Comparison of ENCODE assay signal across 28 cellular contexts in the genomic region with DNA sequence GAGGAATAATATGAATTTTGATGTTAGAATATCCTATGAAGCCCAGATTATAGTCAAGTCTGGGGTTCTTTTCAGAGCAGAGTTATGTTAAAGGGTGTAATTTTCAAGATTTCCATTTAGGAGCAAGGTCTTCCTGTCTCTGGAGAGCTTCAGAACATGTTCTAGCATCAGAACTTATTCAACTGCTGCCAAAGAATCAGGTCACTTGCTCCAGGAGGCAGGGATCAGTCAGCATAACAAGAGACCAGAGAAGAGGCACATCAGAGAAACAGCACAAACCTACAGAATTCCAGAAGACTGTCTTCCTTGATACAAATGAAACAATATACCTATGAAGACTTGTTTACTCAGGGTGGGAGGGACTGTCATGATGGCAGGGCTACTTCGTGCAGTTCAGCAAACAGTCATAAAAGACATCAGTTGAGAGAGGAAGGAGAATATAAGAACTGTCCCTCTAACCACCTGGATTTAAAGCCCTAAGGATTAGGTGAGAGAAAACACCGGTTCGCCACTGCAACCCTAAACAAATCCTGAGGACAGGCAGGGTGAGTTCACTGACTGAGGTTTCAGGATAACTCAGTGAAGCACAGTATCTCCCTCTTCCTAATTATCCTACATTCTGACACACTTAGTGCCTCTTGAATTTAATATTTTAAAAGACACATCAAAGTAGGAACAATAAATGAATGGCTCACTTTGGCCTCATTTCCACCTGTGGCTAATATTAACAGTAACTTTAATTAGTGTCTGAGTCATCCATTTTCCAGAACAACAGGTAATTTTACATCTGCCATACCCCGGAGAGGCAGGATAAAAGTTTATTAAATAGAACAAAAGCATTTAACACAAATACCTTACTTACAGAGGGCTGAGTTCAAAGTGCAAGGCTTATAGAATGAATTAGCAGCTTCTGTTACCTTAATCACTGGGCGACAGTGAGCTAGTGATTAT.
DNase-seq lines count a peak whose midpoint lies in the region; ATAC-seq and TF ChIP-seq lines count a peak whose summit lies in the region.
"Had no signal": no experiment of that assay in that cellular context is flagged by ENCODE, and none has a peak within 500 bp of the region (broad histone marks: within the 10 kb centered on the region; RNA-seq: fewer than 3 reads in every experiment).

No MANE protein-coding gene starts in this region.

- TF ChIP-seq POLR2A in prostate gland (IDR thresholded peaks at IDR 0.05) (no peak), gastroesophageal sphincter (IDR thresholded peaks at IDR 0.05) (no peak)

- no peak for ATAC-seq in activated T-helper 17 cell treated with anti-CD3 and anti-CD28 coated beads, Interleukin-2, amount 50 U/mL, for 72 hours (replicated peaks)
- ATAC-seq in gastroesophageal sphincter (no peak), right cardiac atrium (no peak), aorta (ENCODE audit: low FRiP score) (no peak)
- ATAC-seq: activated naive CD8-positive, alpha-beta T cell treated with anti-CD3 and anti-CD28 coated beads, Interleukin-2, amount 50 U/mL, for 24 hours; activated T-cell treated with anti-CD3 and anti-CD28 coated beads, Interleukin-2, amount 50 U/mL, for 72 hours; pancreas had no signal

- no peaks in the 10 kb centered on the region for H3K4me1 ChIP-seq in prostate gland (replicated peaks)
- no peaks in the 10 kb centered on the region for H3K4me1 ChIP-seq in gastroesophageal sphincter
- no peaks in the 10 kb centered on the region for H3K4me1 ChIP-seq in right cardiac atrium (ENCODE audit: control insufficient read depth, insufficient read depth, low read length)
- H3K4me1 ChIP-seq in aorta (ENCODE audit: control insufficient read depth in 1 of 2, insufficient read depth in 2 of 2, low read length in 2 of 2): peaks cover 0 to 2% of the 10 kb centered on the region in 2 donors
- H3K4me1 ChIP-seq: BLaER1 treated with 17β-estradiol and CSF1 and Interleukin-3, amounts not matched to agents 10 nM and 100 nM; pancreas; testis had no signal

- H3K4me1 Mint-ChIP-seq in activated T-helper 17 cell treated with anti-CD3 and anti-CD28 coated beads, Interleukin-2, amount 50 U/mL, for 72 hours: no peaks in the 10 kb centered on the region
- H3K4me1 Mint-ChIP-seq: activated B cell treated with CpG ODN at 0.5 μM for 24 hours; activated naive CD8-positive, alpha-beta T cell treated with anti-CD3 and anti-CD28 coated beads, Interleukin-2, amount 50 U/mL, for 24 hours; neural crest cell had no signal

- TF ChIP-seq CTCF in epithelial cell of esophagus (IDR thresholded peaks at IDR 0.05; ENCODE audit: insufficient read depth, low read depth, low read length, missing control alignments): no peak
- TF ChIP-seq CTCF in prostate gland (IDR thresholded peaks at IDR 0.05): no peak
- TF ChIP-seq CTCF in gastroesophageal sphincter (IDR thresholded peaks at IDR 0.05): no peak

- H3K4me3 ChIP-seq in epithelial cell of esophagus (ENCODE audit: low read length) (no peak overlapping the region), prostate gland (no peak overlapping the region), gastroesophageal sphincter (no peak overlapping the region), right cardiac atrium (ENCODE audit: low read length) (no peak overlapping the region), aorta (ENCODE audit: low read length in 2 of 2) (no peak overlapping the region)
- H3K4me3 ChIP-seq: BLaER1 treated with 17β-estradiol and CSF1 and Interleukin-3, amounts not matched to agents 10 nM and 100 nM; dorsolateral prefrontal cortex; pancreas; smooth muscle cell; testis had no signal

- no peak overlapping the region for H3K4me3 Mint-ChIP-seq in activated T-helper 17 cell treated with anti-CD3 and anti-CD28 coated beads, Interleukin-2, amount 50 U/mL, for 72 hours
- H3K4me3 Mint-ChIP-seq: activated B cell treated with CpG ODN at 0.5 μM for 24 hours; activated naive CD8-positive, alpha-beta T cell treated with anti-CD3 and anti-CD28 coated beads, Interleukin-2, amount 50 U/mL, for 24 hours; activated T-cell treated with anti-CD3 and anti-CD28 coated beads, Interleukin-2, amount 50 U/mL, for 72 hours; neural crest cell had no signal

- WGBS in prostate gland: 55% methylated on average over 5 of the region's 5 CpGs
- 68 to 78% methylated on average over 4 to 5 of the region's 5 CpGs for WGBS in gastroesophageal sphincter (ENCODE audit: low coverage in 1 of 2), 2 donors
- WGBS in right cardiac atrium: 90% methylated on average over 5 of the region's 5 CpGs
- WGBS in aorta, 2 donors: 64 to 77% methylated on average over 5 of the region's 5 CpGs

- intact Hi-C loops in prostate gland (cut with DNase I) (no loop called here), right cardiac atrium (cut with DNase I) (no loop called here), aorta (cut with DNase I) (no loop called here)

- no peaks in the 10 kb centered on the region for H3K9me3 Mint-ChIP-seq in activated T-helper 17 cell treated with anti-CD3 and anti-CD28 coated beads, Interleukin-2, amount 50 U/mL, for 72 hours
- H3K9me3 Mint-ChIP-seq: activated B cell treated with CpG ODN at 0.5 μM for 24 hours; activated naive CD8-positive, alpha-beta T cell treated with anti-CD3 and anti-CD28 coated beads, Interleukin-2, amount 50 U/mL, for 24 hours; activated T-cell treated with anti-CD3 and anti-CD28 coated beads, Interleukin-2, amount 50 U/mL, for 72 hours had no signal

- H3K27ac Mint-ChIP-seq in activated T-helper 17 cell treated with anti-CD3 and anti-CD28 coated beads, Interleukin-2, amount 50 U/mL, for 72 hours: no peak overlapping the region
- H3K27ac Mint-ChIP-seq: activated B cell treated with CpG ODN at 0.5 μM for 24 hours; activated naive CD8-positive, alpha-beta T cell treated with anti-CD3 and anti-CD28 coated beads, Interleukin-2, amount 50 U/mL, for 24 hours; activated T-cell treated with anti-CD3 and anti-CD28 coated beads, Interleukin-2, amount 50 U/mL, for 72 hours had no signal

- peaks cover 19% of the 10 kb centered on the region for H3K36me3 Mint-ChIP-seq in activated T-helper 17 cell treated with anti-CD3 and anti-CD28 coated beads, Interleukin-2, amount 50 U/mL, for 72 hours (ENCODE audit: low read depth)

- no peaks in the 10 kb centered on the region for H3K36me3 ChIP-seq in prostate gland
- no peaks in the 10 kb centered on the region for H3K36me3 ChIP-seq in gastroesophageal sphincter
- H3K36me3 ChIP-seq in aorta (ENCODE audit: control insufficient read depth in 1 of 2, insufficient read depth in 2 of 2, low read length in 1 of 2): no peaks in the 10 kb centered on the region
- H3K36me3 ChIP-seq: pancreas had no signal

- TF ChIP-seq EP300 in gastroesophageal sphincter (IDR thresholded peaks at IDR 0.05): no peak

- H3K9me3 ChIP-seq in prostate gland (no peaks in the 10 kb centered on the region), gastroesophageal sphincter (no peaks in the 10 kb centered on the region), right cardiac atrium (ENCODE audit: control insufficient read depth, low read length) (no peaks in the 10 kb centered on the region), aorta (ENCODE audit: control insufficient read depth, low read length) (no peaks in the 10 kb centered on the region)
- H3K9me3 ChIP-seq: pancreas, testis had no signal

- DNase-seq in HT-29 (ENCODE audit: low spot score): peak; percentile 69
- peak; percentile 73 for DNase-seq in NCI-H69 (lab: John Stamatoyannopoulos, UW)
- peak; percentile 4 for DNase-seq in epithelial cell of esophagus (ENCODE audit: low read depth)
- peak; percentile 4 for DNase-seq in prostate gland (ENCODE audit: low spot score)
- no peak for DNase-seq in right cardiac atrium
- DNase-seq in aorta: no peak
- DNase-seq: activated B cell treated with CpG ODN at 0.5 μM for 24 hours; activated CD4-positive, alpha-beta T cell treated with anti-CD3 and anti-CD28 coated beads, Interleukin-2, amount 50 U/mL, for 4 hours; activated naive CD4-positive, alpha-beta T cell; activated naive CD8-positive, alpha-beta T cell treated with anti-CD3 and anti-CD28 coated beads, Interleukin-2, amount 50 U/mL, for 24 hours; activated T-cell treated with anti-CD3 and anti-CD28 coated beads, Interleukin-2, amount 50 U/mL, for 72 hours; DMS79; dorsolateral prefrontal cortex; GDM1; hypothalamus; mammary epithelial cell; NCI-H2029 treated with DMSO at 0.1 percent for 48 hours; NCI-H2227 treated with DMSO at 0.1 percent for 48 hours; pancreas; retina; stimulated activated naive CD4-positive, alpha-beta T cell treated with Interleukin-2 at 50 U/mL for 16 hours; testis had no signal

- H3K27ac ChIP-seq in prostate gland (no peak overlapping the region), gastroesophageal sphincter (no peak overlapping the region), right cardiac atrium (ENCODE audit: low read length) (no peak overlapping the region), aorta (ENCODE audit: low read depth in 1 of 2, low read length in 2 of 2) (no peak overlapping the region)
- H3K27ac ChIP-seq: BLaER1 treated with 17β-estradiol and CSF1 and Interleukin-3, amounts not matched to agents 10 nM and 100 nM; dorsolateral prefrontal cortex; KMS-11; pancreas; testis had no signal

- H3K27me3 ChIP-seq in prostate gland (replicated peaks; ENCODE audit: insufficient read depth) (no peaks in the 10 kb centered on the region), gastroesophageal sphincter (no peaks in the 10 kb centered on the region), right cardiac atrium (ENCODE audit: control insufficient read depth, insufficient read depth) (no peaks in the 10 kb centered on the region), aorta (ENCODE audit: control insufficient read depth in 1 of 2, insufficient read depth in 2 of 2, low read length in 1 of 2) (no peaks in the 10 kb centered on the region)
- H3K27me3 ChIP-seq: testis had no signal

- no peaks in the 10 kb centered on the region for H3K27me3 Mint-ChIP-seq in activated T-helper 17 cell treated with anti-CD3 and anti-CD28 coated beads, Interleukin-2, amount 50 U/mL, for 72 hours
- H3K27me3 Mint-ChIP-seq: activated B cell treated with CpG ODN at 0.5 μM for 24 hours; activated naive CD8-positive, alpha-beta T cell treated with anti-CD3 and anti-CD28 coated beads, Interleukin-2, amount 50 U/mL, for 24 hours had no signal

Comparison
In these comparisons a context has a peak if more than half of its experiments do, and no peak if none do; other contexts are left out.
1. DNase-seq: peak in HT-29 (single experiment), NCI-H69 (single experiment), epithelial cell of esophagus (single experiment) and prostate gland (single experiment); none in right cardiac atrium (0 of 3) and aorta (0 of 2).